In the genomic region with DNA sequence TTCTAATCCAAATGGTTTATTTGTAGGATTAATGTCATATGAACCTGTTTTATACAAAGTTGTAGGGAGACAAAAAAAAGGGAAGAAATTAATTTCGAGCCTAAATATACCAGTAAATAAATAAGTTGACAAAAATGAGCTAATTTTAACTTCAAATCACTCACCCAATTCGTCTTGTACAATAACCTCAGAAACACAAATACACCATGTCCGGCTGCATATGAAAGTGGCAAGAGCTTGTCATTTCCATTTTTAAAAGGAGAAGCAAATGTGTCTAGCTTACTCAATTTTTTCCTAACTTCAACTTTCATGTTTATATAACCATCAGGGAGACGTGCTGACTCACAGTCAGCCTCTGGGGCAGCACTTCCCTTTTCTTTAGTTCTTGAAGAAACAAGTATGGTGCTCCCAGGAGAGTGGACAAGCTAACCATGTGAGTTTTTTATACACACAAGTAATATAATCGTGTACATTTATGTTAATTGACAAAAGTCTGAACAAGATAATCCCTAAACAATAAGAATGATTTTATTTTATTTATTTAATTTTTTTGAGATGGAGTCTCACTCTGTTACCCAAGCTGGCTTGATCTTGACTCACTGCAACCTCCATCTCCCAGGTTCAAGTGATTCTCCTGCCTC, we compare ENCODE assay signal across 1 cellular context.
TF ChIP-seq lines count a peak whose summit lies in the region.

No MANE protein-coding gene starts in this region.

TF ChIP-seq in K562, 482 proteins besides CTCF, POLR2A, EP300 and RAD21 (continued from another document and continues in another):
- TF ChIP-seq, protein P1, sequence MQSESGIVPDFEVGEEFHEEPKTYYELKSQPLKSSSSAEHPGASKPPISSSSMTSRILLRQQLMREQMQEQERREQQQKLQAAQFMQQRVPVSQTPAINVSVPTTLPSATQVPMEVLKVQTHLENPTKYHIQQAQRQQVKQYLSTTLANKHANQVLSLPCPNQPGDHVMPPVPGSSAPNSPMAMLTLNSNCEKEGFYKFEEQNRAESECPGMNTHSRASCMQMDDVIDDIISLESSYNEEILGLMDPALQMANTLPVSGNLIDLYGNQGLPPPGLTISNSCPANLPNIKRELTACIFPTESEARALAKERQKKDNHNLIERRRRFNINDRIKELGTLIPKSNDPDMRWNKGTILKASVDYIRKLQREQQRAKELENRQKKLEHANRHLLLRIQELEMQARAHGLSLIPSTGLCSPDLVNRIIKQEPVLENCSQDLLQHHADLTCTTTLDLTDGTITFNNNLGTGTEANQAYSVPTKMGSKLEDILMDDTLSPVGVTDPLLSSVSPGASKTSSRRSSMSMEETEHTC (IDR thresholded peaks at IDR 0.05), result no peak
- no peak for TF ChIP-seq ZNF134 (CRISPR knock-in tag; conservative IDR thresholded peaks at IDR 0.05)
- TF ChIP-seq MAFG (tag; conservative IDR thresholded peaks at IDR 0.05), result peak; percentile 68
- peak; percentile 82 for TF ChIP-seq SMARCE1 (IDR thresholded peaks at IDR 0.05)
- no peak for TF ChIP-seq ZZZ3 (IDR thresholded peaks at IDR 0.05)
- TF ChIP-seq, protein P2, sequence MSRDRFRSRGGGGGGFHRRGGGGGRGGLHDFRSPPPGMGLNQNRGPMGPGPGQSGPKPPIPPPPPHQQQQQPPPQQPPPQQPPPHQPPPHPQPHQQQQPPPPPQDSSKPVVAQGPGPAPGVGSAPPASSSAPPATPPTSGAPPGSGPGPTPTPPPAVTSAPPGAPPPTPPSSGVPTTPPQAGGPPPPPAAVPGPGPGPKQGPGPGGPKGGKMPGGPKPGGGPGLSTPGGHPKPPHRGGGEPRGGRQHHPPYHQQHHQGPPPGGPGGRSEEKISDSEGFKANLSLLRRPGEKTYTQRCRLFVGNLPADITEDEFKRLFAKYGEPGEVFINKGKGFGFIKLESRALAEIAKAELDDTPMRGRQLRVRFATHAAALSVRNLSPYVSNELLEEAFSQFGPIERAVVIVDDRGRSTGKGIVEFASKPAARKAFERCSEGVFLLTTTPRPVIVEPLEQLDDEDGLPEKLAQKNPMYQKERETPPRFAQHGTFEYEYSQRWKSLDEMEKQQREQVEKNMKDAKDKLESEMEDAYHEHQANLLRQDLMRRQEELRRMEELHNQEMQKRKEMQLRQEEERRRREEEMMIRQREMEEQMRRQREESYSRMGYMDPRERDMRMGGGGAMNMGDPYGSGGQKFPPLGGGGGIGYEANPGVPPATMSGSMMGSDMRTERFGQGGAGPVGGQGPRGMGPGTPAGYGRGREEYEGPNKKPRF (IDR thresholded peaks at IDR 0.05; ENCODE audit: low read depth, low read length), result no peak
- TF ChIP-seq, protein P3, sequence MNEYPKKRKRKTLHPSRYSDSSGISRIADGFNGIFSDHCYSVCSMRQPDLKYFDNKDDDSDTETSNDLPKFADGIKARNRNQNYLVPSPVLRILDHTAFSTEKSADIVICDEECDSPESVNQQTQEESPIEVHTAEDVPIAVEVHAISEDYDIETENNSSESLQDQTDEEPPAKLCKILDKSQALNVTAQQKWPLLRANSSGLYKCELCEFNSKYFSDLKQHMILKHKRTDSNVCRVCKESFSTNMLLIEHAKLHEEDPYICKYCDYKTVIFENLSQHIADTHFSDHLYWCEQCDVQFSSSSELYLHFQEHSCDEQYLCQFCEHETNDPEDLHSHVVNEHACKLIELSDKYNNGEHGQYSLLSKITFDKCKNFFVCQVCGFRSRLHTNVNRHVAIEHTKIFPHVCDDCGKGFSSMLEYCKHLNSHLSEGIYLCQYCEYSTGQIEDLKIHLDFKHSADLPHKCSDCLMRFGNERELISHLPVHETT (CRISPR knock-in tag; conservative IDR thresholded peaks at IDR 0.05 in 1 of 2, IDR thresholded peaks at IDR 0.05 in 1 of 2), result peak in 1 of 2 experiments; percentile 76; a peak in 1 of 4 replicates
- no peak for TF ChIP-seq SP2 (IDR thresholded peaks at IDR 0.05; ENCODE audit: extremely low read depth, low read depth, low read length, poor library complexity, severe bottlenecking)
- TF ChIP-seq ZBED1 (IDR thresholded peaks at IDR 0.05), result no peak
- TF ChIP-seq EZH2 (IDR thresholded peaks at IDR 0.05; ENCODE audit: borderline replicate concordance, low read depth, low read length), result no peak
- TF ChIP-seq, protein P4, sequence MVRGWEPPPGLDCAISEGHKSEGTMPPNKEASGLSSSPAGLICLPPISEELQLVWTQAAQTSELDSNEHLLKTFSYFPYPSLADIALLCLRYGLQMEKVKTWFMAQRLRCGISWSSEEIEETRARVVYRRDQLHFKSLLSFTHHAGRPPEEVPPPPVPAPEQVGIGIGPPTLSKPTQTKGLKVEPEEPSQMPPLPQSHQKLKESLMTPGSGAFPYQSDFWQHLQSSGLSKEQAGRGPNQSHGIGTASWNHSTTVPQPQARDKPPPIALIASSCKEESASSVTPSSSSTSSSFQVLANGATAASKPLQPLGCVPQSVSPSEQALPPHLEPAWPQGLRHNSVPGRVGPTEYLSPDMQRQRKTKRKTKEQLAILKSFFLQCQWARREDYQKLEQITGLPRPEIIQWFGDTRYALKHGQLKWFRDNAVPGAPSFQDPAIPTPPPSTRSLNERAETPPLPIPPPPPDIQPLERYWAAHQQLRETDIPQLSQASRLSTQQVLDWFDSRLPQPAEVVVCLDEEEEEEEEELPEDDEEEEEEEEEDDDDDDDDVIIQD (CRISPR knock-in tag; IDR thresholded peaks at IDR 0.05), result no peak
- 0 out of 2 replicates have a peak, but pooled peaks have one; percentile 15 for TF ChIP-seq HEY1 (CRISPR knock-in tag; IDR thresholded peaks at IDR 0.05; ENCODE audit: borderline replicate concordance)
- no peak for TF ChIP-seq SIN3A (IDR thresholded peaks at IDR 0.05; ENCODE audit: borderline replicate concordance in 2 of 2, control insufficient read depth in 1 of 2, low read depth in 2 of 2, low read length in 2 of 2)
- peak; percentile 24; the same call in 1 of the 2 replicates for TF ChIP-seq TEAD4 (IDR thresholded peaks at IDR 0.05; ENCODE audit: low read length)
- no peak for TF ChIP-seq TEAD4 (CRISPR knock-in tag; IDR thresholded peaks at IDR 0.05; ENCODE audit: borderline replicate concordance)
- TF ChIP-seq FOS (IDR thresholded peaks at IDR 0.05; ENCODE audit: extremely low read depth, insufficient read length), result peak; percentile 38
- TF ChIP-seq RCOR1 (IDR thresholded peaks at IDR 0.05; ENCODE audit: borderline replicate concordance in 1 of 2, low read depth in 2 of 2, low read length in 2 of 2), result no peak
- TF ChIP-seq ZNF57 (CRISPR knock-in tag; IDR thresholded peaks at IDR 0.05), result no peak
- no peak for TF ChIP-seq PHF8 (IDR thresholded peaks at IDR 0.05; ENCODE audit: borderline replicate concordance, low read length)
- TF ChIP-seq, protein P5, sequence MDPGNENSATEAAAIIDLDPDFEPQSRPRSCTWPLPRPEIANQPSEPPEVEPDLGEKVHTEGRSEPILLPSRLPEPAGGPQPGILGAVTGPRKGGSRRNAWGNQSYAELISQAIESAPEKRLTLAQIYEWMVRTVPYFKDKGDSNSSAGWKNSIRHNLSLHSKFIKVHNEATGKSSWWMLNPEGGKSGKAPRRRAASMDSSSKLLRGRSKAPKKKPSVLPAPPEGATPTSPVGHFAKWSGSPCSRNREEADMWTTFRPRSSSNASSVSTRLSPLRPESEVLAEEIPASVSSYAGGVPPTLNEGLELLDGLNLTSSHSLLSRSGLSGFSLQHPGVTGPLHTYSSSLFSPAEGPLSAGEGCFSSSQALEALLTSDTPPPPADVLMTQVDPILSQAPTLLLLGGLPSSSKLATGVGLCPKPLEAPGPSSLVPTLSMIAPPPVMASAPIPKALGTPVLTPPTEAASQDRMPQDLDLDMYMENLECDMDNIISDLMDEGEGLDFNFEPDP (CRISPR knock-in tag; IDR thresholded peaks at IDR 0.05), result no peak
- TF ChIP-seq CEBPB (tag; IDR thresholded peaks at IDR 0.05), result 0 out of 2 replicates have a peak, but pooled peaks have one; percentile 50
- TF ChIP-seq HIVEP1 (CRISPR knock-in tag; IDR thresholded peaks at IDR 0.05), result no peak
- TF ChIP-seq HNRNPH1 (optimal IDR thresholded peaks at IDR 0.05; ENCODE audit: low read depth, low read length), result no peak
- no peak for TF ChIP-seq WHSC1 (IDR thresholded peaks at IDR 0.05; ENCODE audit: low read length)
- TF ChIP-seq TARDBP (IDR thresholded peaks at IDR 0.05), result no peak
- TF ChIP-seq DPF2 (IDR thresholded peaks at IDR 0.05), result peak; percentile 80
- TF ChIP-seq BCL6 (CRISPR knock-in tag; IDR thresholded peaks at IDR 0.05), result no peak
- no peak for TF ChIP-seq IRF2 (CRISPR knock-in tag; IDR thresholded peaks at IDR 0.05)
- no peak for TF ChIP-seq CBX5 (IDR thresholded peaks at IDR 0.05; ENCODE audit: borderline replicate concordance, low read depth)
- TF ChIP-seq ZNF778 (CRISPR knock-in tag; IDR thresholded peaks at IDR 0.05), result no peak
- no peak for TF ChIP-seq NR1H2 (CRISPR knock-in tag; IDR thresholded peaks at IDR 0.05)
- TF ChIP-seq ZNF121 (CRISPR knock-in tag; conservative IDR thresholded peaks at IDR 0.05), result no peak
- TF ChIP-seq NR2C1 (IDR thresholded peaks at IDR 0.05), result 0 out of 2 replicates have a peak, but pooled peaks have one; percentile 12
- no peak for TF ChIP-seq NR2C1 (tag; IDR thresholded peaks at IDR 0.05)
- TF ChIP-seq RUNX1 (IDR thresholded peaks at IDR 0.05; ENCODE audit: low read depth), result no peak
- no peak for TF ChIP-seq ZNF79 (CRISPR knock-in tag; IDR thresholded peaks at IDR 0.05; ENCODE audit: low read depth)
- no peak for TF ChIP-seq CHD2 (IDR thresholded peaks at IDR 0.05; ENCODE audit: low read depth, low read length)
- no peak for TF ChIP-seq SMAD4 (CRISPR knock-in tag; conservative IDR thresholded peaks at IDR 0.05)
- TF ChIP-seq PRMT5 (CRISPR knock-in tag; IDR thresholded peaks at IDR 0.05), result no peak
- TF ChIP-seq, protein P6, sequence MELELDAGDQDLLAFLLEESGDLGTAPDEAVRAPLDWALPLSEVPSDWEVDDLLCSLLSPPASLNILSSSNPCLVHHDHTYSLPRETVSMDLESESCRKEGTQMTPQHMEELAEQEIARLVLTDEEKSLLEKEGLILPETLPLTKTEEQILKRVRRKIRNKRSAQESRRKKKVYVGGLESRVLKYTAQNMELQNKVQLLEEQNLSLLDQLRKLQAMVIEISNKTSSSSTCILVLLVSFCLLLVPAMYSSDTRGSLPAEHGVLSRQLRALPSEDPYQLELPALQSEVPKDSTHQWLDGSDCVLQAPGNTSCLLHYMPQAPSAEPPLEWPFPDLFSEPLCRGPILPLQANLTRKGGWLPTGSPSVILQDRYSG (tag; conservative IDR thresholded peaks at IDR 0.05; ENCODE audit: low read depth), result peak; percentile 51; the same call in 1 of the 2 replicates
- TF ChIP-seq SP1 (CRISPR knock-in tag; IDR thresholded peaks at IDR 0.05), result no peak
- no peak for TF ChIP-seq CBFA2T3 (IDR thresholded peaks at IDR 0.05)
- TF ChIP-seq EHMT2 (IDR thresholded peaks at IDR 0.05), result 0 out of 2 replicates have a peak, but pooled peaks have one; percentile 32
- peak; percentile 91 to 93 for TF ChIP-seq FOXK2 (conservative IDR thresholded peaks at IDR 0.05 in 1 of 2, IDR thresholded peaks at IDR 0.05 in 1 of 2; ENCODE audit: low read depth in 2 of 2)
- TF ChIP-seq ZNF224 (CRISPR knock-in tag; IDR thresholded peaks at IDR 0.05), result no peak
- TF ChIP-seq ZNF239 (CRISPR knock-in tag; IDR thresholded peaks at IDR 0.05), result no peak
- peak; percentile 75 for TF ChIP-seq FOXJ2 (tag; IDR thresholded peaks at IDR 0.05)
- TF ChIP-seq TAF7 (tag; IDR thresholded peaks at IDR 0.05), result no peak
- no peak for TF ChIP-seq ESRRA (IDR thresholded peaks at IDR 0.05; ENCODE audit: borderline replicate concordance, low read depth)
- TF ChIP-seq ZNF3 (CRISPR knock-in tag; IDR thresholded peaks at IDR 0.05), result no peak
- no peak for TF ChIP-seq ZBTB8A (IDR thresholded peaks at IDR 0.05; ENCODE audit: partially characterized antibody)
- no peak for TF ChIP-seq ZNF551 (CRISPR knock-in tag; IDR thresholded peaks at IDR 0.05)
- no peak for TF ChIP-seq MBD2 (IDR thresholded peaks at IDR 0.05; ENCODE audit: borderline replicate concordance, low read depth)
- TF ChIP-seq MTA3 (IDR thresholded peaks at IDR 0.05; ENCODE audit: borderline replicate concordance), result no peak
- no peak for TF ChIP-seq RBM14 (IDR thresholded peaks at IDR 0.05; ENCODE audit: borderline replicate concordance, insufficient read depth, low read depth, low read length)
- peak; percentile 76 for TF ChIP-seq ZNF644 (tag; IDR thresholded peaks at IDR 0.05; ENCODE audit: low read depth)
- TF ChIP-seq, protein P7, sequence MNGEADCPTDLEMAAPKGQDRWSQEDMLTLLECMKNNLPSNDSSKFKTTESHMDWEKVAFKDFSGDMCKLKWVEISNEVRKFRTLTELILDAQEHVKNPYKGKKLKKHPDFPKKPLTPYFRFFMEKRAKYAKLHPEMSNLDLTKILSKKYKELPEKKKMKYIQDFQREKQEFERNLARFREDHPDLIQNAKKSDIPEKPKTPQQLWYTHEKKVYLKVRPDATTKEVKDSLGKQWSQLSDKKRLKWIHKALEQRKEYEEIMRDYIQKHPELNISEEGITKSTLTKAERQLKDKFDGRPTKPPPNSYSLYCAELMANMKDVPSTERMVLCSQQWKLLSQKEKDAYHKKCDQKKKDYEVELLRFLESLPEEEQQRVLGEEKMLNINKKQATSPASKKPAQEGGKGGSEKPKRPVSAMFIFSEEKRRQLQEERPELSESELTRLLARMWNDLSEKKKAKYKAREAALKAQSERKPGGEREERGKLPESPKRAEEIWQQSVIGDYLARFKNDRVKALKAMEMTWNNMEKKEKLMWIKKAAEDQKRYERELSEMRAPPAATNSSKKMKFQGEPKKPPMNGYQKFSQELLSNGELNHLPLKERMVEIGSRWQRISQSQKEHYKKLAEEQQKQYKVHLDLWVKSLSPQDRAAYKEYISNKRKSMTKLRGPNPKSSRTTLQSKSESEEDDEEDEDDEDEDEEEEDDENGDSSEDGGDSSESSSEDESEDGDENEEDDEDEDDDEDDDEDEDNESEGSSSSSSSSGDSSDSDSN (IDR thresholded peaks at IDR 0.05; ENCODE audit: borderline replicate concordance in 1 of 2, low read depth in 2 of 2, low read length in 2 of 2), result no peak
- no peak for TF ChIP-seq TBP (optimal IDR thresholded peaks at IDR 0.05; ENCODE audit: low read depth, low read length)
- TF ChIP-seq TAF1 (IDR thresholded peaks at IDR 0.05; ENCODE audit: control insufficient read depth, extremely low read depth, insufficient read depth, low read length, severe bottlenecking), result no peak
- TF ChIP-seq, protein P8, sequence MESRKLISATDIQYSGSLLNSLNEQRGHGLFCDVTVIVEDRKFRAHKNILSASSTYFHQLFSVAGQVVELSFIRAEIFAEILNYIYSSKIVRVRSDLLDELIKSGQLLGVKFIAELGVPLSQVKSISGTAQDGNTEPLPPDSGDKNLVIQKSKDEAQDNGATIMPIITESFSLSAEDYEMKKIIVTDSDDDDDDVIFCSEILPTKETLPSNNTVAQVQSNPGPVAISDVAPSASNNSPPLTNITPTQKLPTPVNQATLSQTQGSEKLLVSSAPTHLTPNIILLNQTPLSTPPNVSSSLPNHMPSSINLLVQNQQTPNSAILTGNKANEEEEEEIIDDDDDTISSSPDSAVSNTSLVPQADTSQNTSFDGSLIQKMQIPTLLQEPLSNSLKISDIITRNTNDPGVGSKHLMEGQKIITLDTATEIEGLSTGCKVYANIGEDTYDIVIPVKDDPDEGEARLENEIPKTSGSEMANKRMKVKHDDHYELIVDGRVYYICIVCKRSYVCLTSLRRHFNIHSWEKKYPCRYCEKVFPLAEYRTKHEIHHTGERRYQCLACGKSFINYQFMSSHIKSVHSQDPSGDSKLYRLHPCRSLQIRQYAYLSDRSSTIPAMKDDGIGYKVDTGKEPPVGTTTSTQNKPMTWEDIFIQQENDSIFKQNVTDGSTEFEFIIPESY (CRISPR knock-in tag; IDR thresholded peaks at IDR 0.05), result no peak
